ENCODE assay signal across 20 cellular contexts in genomic region chr5:4584982-4585381, GRCh38.
DNase-seq lines count a peak whose midpoint lies in the region; ATAC-seq, FAIRE-seq and TF ChIP-seq lines count a peak whose summit lies in the region.
"Had no signal": no experiment of that assay in that cellular context is flagged by ENCODE, and none has a peak within 500 bp of the region (broad histone marks: within the 10 kb centered on the region; RNA-seq: fewer than 3 reads in every experiment).

No MANE protein-coding gene starts in this region.

- FAIRE-seq in RCC 7860 (lab: Jason Lieb, UNC): peak; percentile 52

- peaks cover 4% of the 10 kb centered on the region for H3K27me3 Mint-ChIP-seq in GM23338 (ENCODE audit: insufficient read depth, low read depth, poor library complexity)
- H3K27me3 Mint-ChIP-seq: activated naive CD4-positive, alpha-beta T cell treated with anti-CD3 and anti-CD28 coated beads, Interleukin-2, amount 10 ng/mL, durations not matched to agents 7 days and 5 days; naive B cell; T-helper 17 cell had no signal

- no peak overlapping the region for H3K4me2 ChIP-seq in GM23338

- peaks cover 12% of the 10 kb centered on the region for H3K4me1 Mint-ChIP-seq in GM23338
- H3K4me1 Mint-ChIP-seq: activated naive CD4-positive, alpha-beta T cell treated with anti-CD3 and anti-CD28 coated beads, Interleukin-2, amount 10 ng/mL, durations not matched to agents 7 days and 5 days; endodermal cell; naive B cell; stimulated activated effector memory CD8-positive, alpha-beta T cell treated with anti-CD3 and anti-CD28 coated beads, Interleukin-12 subunit alpha, Interleukin-12 subunit beta, amount 100 ng/mL, for 72 hours; T-helper 17 cell had no signal

- H3K27ac ChIP-seq in epithelial cell of prostate (no peak overlapping the region), lung (ENCODE audit: low read depth in 1 of 2, low read length in 1 of 2) (no peak overlapping the region), GM23338 (ENCODE audit: low read depth) (no peak overlapping the region), ascending aorta (no peak overlapping the region)
- H3K27ac ChIP-seq: right lobe of liver, transverse colon had no signal

- ATAC-seq in lung (ENCODE audit: insufficient read depth, low FRiP score): peak; percentile 67
- ATAC-seq in GM23338: no peak
- ATAC-seq: left colon; Panc1; stimulated activated effector memory CD8-positive, alpha-beta T cell treated with anti-CD3 and anti-CD28 coated beads, Interleukin-12 subunit alpha, Interleukin-12 subunit beta, amount 100 ng/mL, for 72 hours; T-helper 17 cell had no signal

- H3K9me2 ChIP-seq in GM23338 (ENCODE audit: insufficient read depth): peaks cover 15% of the 10 kb centered on the region; the same call in 1 of the 2 replicates

- peaks cover 6% of the 10 kb centered on the region for H3K9me3 Mint-ChIP-seq in GM23338
- H3K9me3 Mint-ChIP-seq: endodermal cell had no signal

- intact Hi-C loops in ascending aorta (cut with DNase I): no loop called here

- DNase-seq in AG04449 (ENCODE audit: low read depth, low spot score) (peak; percentile 4), RCC 7860 (ENCODE audit: low spot score) (peak; percentile 83), epithelial cell of prostate (ENCODE audit: low read depth, low spot score) (peak; percentile 20), lung (ENCODE audit: low spot score) (peak; percentile 32), iPS-NIHi7 (ENCODE audit: extremely low spot score) (no peak), GM23338 (ENCODE audit: low spot score) (no peak), ascending aorta (ENCODE audit: low spot score in 2 of 2) (no peak), COLO829 (ENCODE audit: low spot score) (no peak)
- DNase-seq: activated CD8-positive, alpha-beta memory T cell treated with anti-CD3 and anti-CD28 coated beads, Interleukin-2, amount 50 U/mL, for 48 hours; activated naive CD4-positive, alpha-beta T cell treated with anti-CD3 and anti-CD28 coated beads, Interleukin-2, amount 10 ng/mL, durations not matched to agents 7 days and 5 days; Calu3; endodermal cell; left colon; naive B cell; NCI-H2081 treated with DMSO at 0.1 percent for 48 hours; right lobe of liver; T-helper 17 cell; transverse colon had no signal

- WGBS in lung, 2 donors: 62 to 81% methylated on average over 8 of the region's 8 CpGs

- H3F3A ChIP-seq in GM23338 (replicated peaks; ENCODE audit: low read depth): no peaks in the 10 kb centered on the region

- no peaks in the 10 kb centered on the region for H3K79me2 ChIP-seq in GM23338 (replicated peaks; ENCODE audit: insufficient read depth)

- POLR2A ChIA-PET in AG04449 (lab: Yijun Ruan, JAX): no interaction called here

- H3K36me3 ChIP-seq in lung (ENCODE audit: control insufficient read depth in 2 of 2, insufficient read depth in 2 of 2, low read length in 2 of 2) (no peaks in the 10 kb centered on the region), GM23338 (ENCODE audit: insufficient read depth) (no peaks in the 10 kb centered on the region), ascending aorta (no peaks in the 10 kb centered on the region)
- H3K36me3 ChIP-seq: right lobe of liver, transverse colon had no signal

- H3K4me3 Mint-ChIP-seq in GM23338: no peak overlapping the region
- H3K4me3 Mint-ChIP-seq: activated naive CD4-positive, alpha-beta T cell treated with anti-CD3 and anti-CD28 coated beads, Interleukin-2, amount 10 ng/mL, durations not matched to agents 7 days and 5 days; endodermal cell; naive B cell; stimulated activated effector memory CD8-positive, alpha-beta T cell treated with anti-CD3 and anti-CD28 coated beads, Interleukin-12 subunit alpha, Interleukin-12 subunit beta, amount 100 ng/mL, for 72 hours; T-helper 17 cell had no signal

- no peak overlapping the region for H3K27ac Mint-ChIP-seq in GM23338
- H3K27ac Mint-ChIP-seq: activated naive CD4-positive, alpha-beta T cell treated with anti-CD3 and anti-CD28 coated beads, Interleukin-2, amount 10 ng/mL, durations not matched to agents 7 days and 5 days; endodermal cell; naive B cell; stimulated activated effector memory CD8-positive, alpha-beta T cell treated with anti-CD3 and anti-CD28 coated beads, Interleukin-12 subunit alpha, Interleukin-12 subunit beta, amount 100 ng/mL, for 72 hours; T-helper 17 cell had no signal

- CTCF ChIA-PET in AG04449 (lab: Yijun Ruan, JAX): no interaction called here

- H2AFZ ChIP-seq in GM23338: no peak overlapping the region

- no peaks in the 10 kb centered on the region for H4K20me1 ChIP-seq in GM23338 (replicated peaks; ENCODE audit: insufficient read depth)

- no peaks in the 10 kb centered on the region for H3K27me3 ChIP-seq in lung (ENCODE audit: control insufficient read depth, insufficient read depth)
- no peaks in the 10 kb centered on the region for H3K27me3 ChIP-seq in GM23338 (ENCODE audit: insufficient read depth)
- no peaks in the 10 kb centered on the region for H3K27me3 ChIP-seq in ascending aorta
- H3K27me3 ChIP-seq: right lobe of liver, transverse colon had no signal

- H3K4me3 ChIP-seq in AG04449 (ENCODE audit: low read depth, low read length) (no peak overlapping the region), lung (no peak overlapping the region), GM23338 (no peak overlapping the region), ascending aorta (no peak overlapping the region)
- H3K4me3 ChIP-seq: right lobe of liver, transverse colon had no signal

- no peaks in the 10 kb centered on the region for H3K4me1 ChIP-seq in lung (ENCODE audit: control insufficient read depth in 2 of 2, insufficient read depth in 2 of 2, low read length in 2 of 2)
- H3K4me1 ChIP-seq in GM23338 (ENCODE audit: insufficient read depth): peaks cover 6% of the 10 kb centered on the region; the same call in 1 of the 2 replicates
- no peaks in the 10 kb centered on the region for H3K4me1 ChIP-seq in ascending aorta
- H3K4me1 ChIP-seq: right lobe of liver, transverse colon had no signal

- peaks cover 4% of the 10 kb centered on the region; the same call in 2 of the 3 replicates for H3K36me3 Mint-ChIP-seq in GM23338 (ENCODE audit: low read depth)
- H3K36me3 Mint-ChIP-seq: activated naive CD4-positive, alpha-beta T cell treated with anti-CD3 and anti-CD28 coated beads, Interleukin-2, amount 10 ng/mL, durations not matched to agents 7 days and 5 days; naive B cell; stimulated activated effector memory CD8-positive, alpha-beta T cell treated with anti-CD3 and anti-CD28 coated beads, Interleukin-12 subunit alpha, Interleukin-12 subunit beta, amount 100 ng/mL, for 72 hours had no signal

- TF ChIP-seq CTCF in AG04449 (IDR thresholded peaks at IDR 0.05; ENCODE audit: insufficient read depth, low read length, missing control alignments): no peak
- TF ChIP-seq CTCF in lung (IDR thresholded peaks at IDR 0.05; ENCODE audit: control extremely low read depth, extremely low read depth): no peak
- no peak for TF ChIP-seq CTCF in GM23338 (conservative IDR thresholded peaks at IDR 0.05; ENCODE audit: low read depth in 2 of 2)
- no peak for TF ChIP-seq CTCF in ascending aorta (IDR thresholded peaks at IDR 0.05)

- H3K9me3 ChIP-seq in lung (ENCODE audit: control insufficient read depth in 2 of 2, insufficient read depth in 1 of 2, low read length in 1 of 2): peaks cover 0 to 5% of the 10 kb centered on the region in 2 donors
- H3K9me3 ChIP-seq in ascending aorta: no peaks in the 10 kb centered on the region
- H3K9me3 ChIP-seq: right lobe of liver, transverse colon had no signal

TF ChIP-seq in GM23338, 12 proteins besides CTCF, POLR2A, EP300 and RAD21 (continues in another document):
- no peak for TF ChIP-seq EZH2phosphoT487 (IDR thresholded peaks at IDR 0.05; ENCODE audit: unreplicated experiment)
- TF ChIP-seq, protein P1, sequence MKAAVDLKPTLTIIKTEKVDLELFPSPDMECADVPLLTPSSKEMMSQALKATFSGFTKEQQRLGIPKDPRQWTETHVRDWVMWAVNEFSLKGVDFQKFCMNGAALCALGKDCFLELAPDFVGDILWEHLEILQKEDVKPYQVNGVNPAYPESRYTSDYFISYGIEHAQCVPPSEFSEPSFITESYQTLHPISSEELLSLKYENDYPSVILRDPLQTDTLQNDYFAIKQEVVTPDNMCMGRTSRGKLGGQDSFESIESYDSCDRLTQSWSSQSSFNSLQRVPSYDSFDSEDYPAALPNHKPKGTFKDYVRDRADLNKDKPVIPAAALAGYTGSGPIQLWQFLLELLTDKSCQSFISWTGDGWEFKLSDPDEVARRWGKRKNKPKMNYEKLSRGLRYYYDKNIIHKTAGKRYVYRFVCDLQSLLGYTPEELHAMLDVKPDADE (IDR thresholded peaks at IDR 0.05): no peak
- TF ChIP-seq, protein P2, sequence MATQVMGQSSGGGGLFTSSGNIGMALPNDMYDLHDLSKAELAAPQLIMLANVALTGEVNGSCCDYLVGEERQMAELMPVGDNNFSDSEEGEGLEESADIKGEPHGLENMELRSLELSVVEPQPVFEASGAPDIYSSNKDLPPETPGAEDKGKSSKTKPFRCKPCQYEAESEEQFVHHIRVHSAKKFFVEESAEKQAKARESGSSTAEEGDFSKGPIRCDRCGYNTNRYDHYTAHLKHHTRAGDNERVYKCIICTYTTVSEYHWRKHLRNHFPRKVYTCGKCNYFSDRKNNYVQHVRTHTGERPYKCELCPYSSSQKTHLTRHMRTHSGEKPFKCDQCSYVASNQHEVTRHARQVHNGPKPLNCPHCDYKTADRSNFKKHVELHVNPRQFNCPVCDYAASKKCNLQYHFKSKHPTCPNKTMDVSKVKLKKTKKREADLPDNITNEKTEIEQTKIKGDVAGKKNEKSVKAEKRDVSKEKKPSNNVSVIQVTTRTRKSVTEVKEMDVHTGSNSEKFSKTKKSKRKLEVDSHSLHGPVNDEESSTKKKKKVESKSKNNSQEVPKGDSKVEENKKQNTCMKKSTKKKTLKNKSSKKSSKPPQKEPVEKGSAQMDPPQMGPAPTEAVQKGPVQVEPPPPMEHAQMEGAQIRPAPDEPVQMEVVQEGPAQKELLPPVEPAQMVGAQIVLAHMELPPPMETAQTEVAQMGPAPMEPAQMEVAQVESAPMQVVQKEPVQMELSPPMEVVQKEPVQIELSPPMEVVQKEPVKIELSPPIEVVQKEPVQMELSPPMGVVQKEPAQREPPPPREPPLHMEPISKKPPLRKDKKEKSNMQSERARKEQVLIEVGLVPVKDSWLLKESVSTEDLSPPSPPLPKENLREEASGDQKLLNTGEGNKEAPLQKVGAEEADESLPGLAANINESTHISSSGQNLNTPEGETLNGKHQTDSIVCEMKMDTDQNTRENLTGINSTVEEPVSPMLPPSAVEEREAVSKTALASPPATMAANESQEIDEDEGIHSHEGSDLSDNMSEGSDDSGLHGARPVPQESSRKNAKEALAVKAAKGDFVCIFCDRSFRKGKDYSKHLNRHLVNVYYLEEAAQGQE (IDR thresholded peaks at IDR 0.05; ENCODE audit: unreplicated experiment): no peak
- TF ChIP-seq CREB1 (CRISPR knock-in tag; IDR thresholded peaks at IDR 0.05; ENCODE audit: low read depth): no peak
- no peak for TF ChIP-seq POLR2AphosphoS5 (IDR thresholded peaks at IDR 0.05; ENCODE audit: low read depth)
- no peak for TF ChIP-seq NANOG (IDR thresholded peaks at IDR 0.05; ENCODE audit: borderline replicate concordance)
- no peak for TF ChIP-seq ZNF331 (CRISPR knock-in tag; IDR thresholded peaks at IDR 0.05; ENCODE audit: low read depth)
- no peak for TF ChIP-seq ZNF114 (CRISPR knock-in tag; IDR thresholded peaks at IDR 0.05)
- no peak for TF ChIP-seq JUNB (IDR thresholded peaks at IDR 0.05; ENCODE audit: unreplicated experiment)

Comparison
In these comparisons a context has a peak if more than half of its experiments do, and no peak if none do; other contexts are left out.
1. DNase-seq: peak in AG04449 (single experiment), RCC 7860 (single experiment), epithelial cell of prostate (single experiment) and lung (single experiment); none in iPS-NIHi7 (single experiment), GM23338 (single experiment), ascending aorta (0 of 2) and COLO829 (single experiment).